Comparison of ENCODE assay signal across 8 cellular contexts in genomic region chr10:70758757-70759514, GRCh38. TPM values are rescaled to one million over a fixed set of nuclear protein-coding genes. Genes with fewer than 3 reads are reported as not detected.
DNase-seq lines count a peak whose midpoint lies in the region; ATAC-seq, FAIRE-seq and TF ChIP-seq lines count a peak whose summit lies in the region.

No MANE protein-coding gene starts in this region.

- H3K27me3 Mint-ChIP-seq in activated naive CD8-positive, alpha-beta T cell treated with anti-CD3 and anti-CD28 coated beads, Interleukin-2, amount 50 U/mL, for 24 hours: no peaks in the 10 kb centered on the region

- H3K4me3 ChIP-seq in NB4 (ENCODE audit: low read depth, low read length): no peak overlapping the region
- H3K4me3 ChIP-seq in left ventricle myocardium inferior: no peak overlapping the region
- H3K4me3 ChIP-seq in retinal pigment epithelial cell (ENCODE audit: low read length): no peak overlapping the region

- no peaks in the 10 kb centered on the region for H3K36me3 ChIP-seq in left ventricle myocardium inferior

- DNase-seq in NB4 (ENCODE audit: low read depth) (peak; percentile 81), T-helper 1 cell (peak in 4 of 5 donors; percentile 36 to 60 (median 47)), left ventricle myocardium inferior (peak; percentile 53), retinal pigment epithelial cell (ENCODE audit: low read depth) (peak; percentile 14)
- DNase-seq in activated naive CD8-positive, alpha-beta T cell treated with anti-CD3 and anti-CD28 coated beads, Interleukin-2, amount 50 U/mL, for 24 hours: peak; percentile 74

- FAIRE-seq in G401.6 (lab: Jason Lieb, UNC): peak; percentile 81

- H3K9me3 ChIP-seq in left ventricle myocardium inferior (replicated peaks): no peaks in the 10 kb centered on the region

- TF ChIP-seq CTCF in NB4 (IDR thresholded peaks at IDR 0.05; ENCODE audit: low read depth, low read length): peak; percentile 74
- TF ChIP-seq CTCF in left ventricle myocardium inferior (IDR thresholded peaks at IDR 0.05; ENCODE audit: borderline replicate concordance): peak; percentile 83
- TF ChIP-seq CTCF in retinal pigment epithelial cell (conservative IDR thresholded peaks at IDR 0.05; ENCODE audit: low read depth, low read length): peak; percentile 73

- no peak overlapping the region for H3K27ac Mint-ChIP-seq in activated naive CD8-positive, alpha-beta T cell treated with anti-CD3 and anti-CD28 coated beads, Interleukin-2, amount 50 U/mL, for 24 hours

- no peaks in the 10 kb centered on the region for H3K36me3 Mint-ChIP-seq in activated naive CD8-positive, alpha-beta T cell treated with anti-CD3 and anti-CD28 coated beads, Interleukin-2, amount 50 U/mL, for 24 hours (ENCODE audit: low read depth)

- H3K4me1 ChIP-seq in left ventricle myocardium inferior: peaks cover 22% of the 10 kb centered on the region

- peak; percentile 26 for ATAC-seq in activated naive CD8-positive, alpha-beta T cell treated with anti-CD3 and anti-CD28 coated beads, Interleukin-2, amount 50 U/mL, for 24 hours
- ATAC-seq in GM18511 (IDR thresholded peaks at IDR 0.05; ENCODE audit: unreplicated experiment): no peak
- ATAC-seq in GM21619 (IDR thresholded peaks at IDR 0.05; ENCODE audit: unreplicated experiment): no peak

- H3K27ac ChIP-seq in left ventricle myocardium inferior (replicated peaks): no peak overlapping the region

- no peaks in the 10 kb centered on the region for H3K27me3 ChIP-seq in left ventricle myocardium inferior (ENCODE audit: low read depth)

- intact Hi-C loops in left ventricle myocardium inferior (cut with micrococcal nuclease): loop anchor here (2.0 to 10.0 kb wide), 2 partner anchors 206 to 294 kb away; no protein-coding TSS in a partner anchor

- no peaks in the 10 kb centered on the region for H3K9me3 Mint-ChIP-seq in activated naive CD8-positive, alpha-beta T cell treated with anti-CD3 and anti-CD28 coated beads, Interleukin-2, amount 50 U/mL, for 24 hours

- H3K4me3 Mint-ChIP-seq in activated naive CD8-positive, alpha-beta T cell treated with anti-CD3 and anti-CD28 coated beads, Interleukin-2, amount 50 U/mL, for 24 hours: no peak overlapping the region

- peaks cover 11% of the 10 kb centered on the region for H3K4me1 Mint-ChIP-seq in activated naive CD8-positive, alpha-beta T cell treated with anti-CD3 and anti-CD28 coated beads, Interleukin-2, amount 50 U/mL, for 24 hours

- no peak for TF ChIP-seq POLR2A in NB4 (IDR thresholded peaks at IDR 0.05; ENCODE audit: extremely low read depth, insufficient read length)

RNA-seq across cellular contexts. Expression of gene TBATA, which starts 26.2 kb away (rescaled TPM):
- total RNA-seq in left ventricle myocardium inferior: not detected

RNA-seq across cellular contexts. Expression of gene SGPL1, which starts 56.8 kb away (rescaled TPM):
- 8.2 TPM for total RNA-seq in left ventricle myocardium inferior

Comparison
In these comparisons a context has a peak if more than half of its experiments do, and no peak if none do; other contexts are left out.
1. DNase-seq: peak in every context shown above with its lines; median percentile 81 in NB4; 74 in activated naive CD8-positive, alpha-beta T cell treated with anti-CD3 and anti-CD28 coated beads, Interleukin-2, amount 50 U/mL, for 24 hours; 53 in left ventricle myocardium inferior; 47 in T-helper 1 cell; 14 in retinal pigment epithelial cell.